In the genomic region with DNA sequence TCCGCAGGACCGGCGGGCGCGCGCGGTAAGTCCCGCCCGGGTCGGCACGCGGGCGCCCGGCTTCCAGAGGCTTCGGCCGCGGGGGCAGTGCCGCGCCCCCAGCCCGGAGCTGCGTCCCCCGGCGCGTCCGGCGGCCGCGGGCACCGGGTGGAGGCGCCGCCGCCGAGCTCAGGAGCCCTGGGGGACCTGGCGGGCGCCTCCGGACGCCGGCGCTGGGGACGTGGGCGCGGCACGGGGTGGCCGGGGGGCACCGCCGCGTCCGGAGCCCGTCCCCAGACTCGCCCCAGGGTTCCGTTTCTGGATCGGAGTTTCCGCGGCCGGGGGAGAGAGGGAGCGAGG, we compare ENCODE assay signal across 8 cellular contexts. TPM values are rescaled to one million over a fixed set of nuclear protein-coding genes. Genes with fewer than 3 reads are reported as not detected.
DNase-seq lines count a peak whose midpoint lies in the region; ATAC-seq and TF ChIP-seq lines count a peak whose summit lies in the region.

No MANE protein-coding gene starts in this region.

- H3K36me3 ChIP-seq in CD8-positive, alpha-beta memory T cell (ENCODE audit: insufficient read depth, low read length), result no peaks in the 10 kb centered on the region
- no peaks in the 10 kb centered on the region for H3K36me3 ChIP-seq in HUES64 (ENCODE audit: insufficient read depth, low read length)
- no peaks in the 10 kb centered on the region for H3K36me3 ChIP-seq in neural cell (ENCODE audit: insufficient read depth, low read length)

- H4K20me1 ChIP-seq in neural cell (ENCODE audit: insufficient read depth), result no peaks in the 10 kb centered on the region

- no peak for DNase-seq in CD8-positive, alpha-beta memory T cell
- DNase-seq in effector memory CD8-positive, alpha-beta T cell, result no peak
- DNase-seq in NCI-H128 (lab: John Stamatoyannopoulos, UW; ENCODE audit: unreplicated experiment) (no peak), cortex of kidney (lab: John Stamatoyannopoulos, UW) (no peak), hepatic stellate cell (ENCODE audit: low spot score) (no peak)

- no peaks in the 10 kb centered on the region for H3K9me2 ChIP-seq in neural cell (ENCODE audit: insufficient read depth, low read length)

- ATAC-seq in effector memory CD8-positive, alpha-beta T cell (replicated peaks), result peak; percentile 9
- ATAC-seq in GM21515 (IDR thresholded peaks at IDR 0.05; ENCODE audit: unreplicated experiment), result no peak

- under 1% methylated on average over 56 of the region's 56 CpGs for WGBS in HUES64

- CTCF ChIA-PET in CD8-positive, alpha-beta memory T cell (lab: Charles Lee), result interaction anchor here (0.9 to 1.0 kb wide), 2 partner anchors 61 to 208 kb away, joined by 3 read pairs; no protein-coding TSS in a partner anchor

- H3K79me2 ChIP-seq in neural cell (replicated peaks; ENCODE audit: insufficient read depth, low read length), result no peaks in the 10 kb centered on the region

- H3K4me1 Mint-ChIP-seq in CD8-positive, alpha-beta memory T cell, result peaks cover 17 to 42% (median 22%) of the 10 kb centered on the region in 3 donors
- peaks cover 11 to 14% of the 10 kb centered on the region in 2 donors for H3K4me1 Mint-ChIP-seq in effector memory CD8-positive, alpha-beta T cell (ENCODE audit: low read depth in 2 of 2)

- peaks cover 0 to 2% (median 0%) of the 10 kb centered on the region in 3 donors for H3K36me3 Mint-ChIP-seq in CD8-positive, alpha-beta memory T cell
- H3K36me3 Mint-ChIP-seq in effector memory CD8-positive, alpha-beta T cell (ENCODE audit: insufficient read depth), result peaks cover 18% of the 10 kb centered on the region

- no peak for TF ChIP-seq RAD21 in neural cell (conservative IDR thresholded peaks at IDR 0.05)

- no peak overlapping the region for H2AFZ ChIP-seq in neural cell (ENCODE audit: low read depth, low read length)

- H3K27ac Mint-ChIP-seq in CD8-positive, alpha-beta memory T cell, result peak overlapping the region in 2 of 8 donors; percentile 88 to 90
- peak overlapping the region; percentile 82 to 96 for H3K27ac Mint-ChIP-seq in effector memory CD8-positive, alpha-beta T cell

- no peak overlapping the region for H3K4me2 ChIP-seq in neural cell (ENCODE audit: low read length)

- H3K4me1 ChIP-seq in CD8-positive, alpha-beta memory T cell (ENCODE audit: insufficient read depth, low read length), result peaks cover 27% of the 10 kb centered on the region
- H3K4me1 ChIP-seq in HUES64 (ENCODE audit: insufficient read depth, low read length), result peaks cover 8% of the 10 kb centered on the region; the same call in 1 of the 2 replicates

- peak overlapping the region; percentile 61 for H3K9ac ChIP-seq in HUES64 (ENCODE audit: low read depth, low read length)
- H3K9ac ChIP-seq in neural cell (ENCODE audit: low read length), result peak overlapping the region; percentile 57

- peaks cover 19 to 23% of the 10 kb centered on the region in 2 donors for H3K27me3 Mint-ChIP-seq in CD8-positive, alpha-beta memory T cell
- peaks cover 23 to 61% of the 10 kb centered on the region in 2 donors for H3K27me3 Mint-ChIP-seq in effector memory CD8-positive, alpha-beta T cell

- TF ChIP-seq EP300 in neural cell (conservative IDR thresholded peaks at IDR 0.05; ENCODE audit: poor library complexity, severe bottlenecking), result no peak

- H3K27ac ChIP-seq in CD8-positive, alpha-beta memory T cell (ENCODE audit: low read depth, low read length), result no peak overlapping the region
- H3K27ac ChIP-seq in HUES64 (ENCODE audit: low read depth, low read length), result no peak overlapping the region
- no peak overlapping the region for H3K27ac ChIP-seq in neural cell (ENCODE audit: low read length)

- TF ChIP-seq CTCF in neural cell (IDR thresholded peaks at IDR 0.05; ENCODE audit: poor library complexity, severe bottlenecking), result no peak

- peak overlapping the region in 2 of 7 donors; percentile 92 to 98 for H3K4me3 Mint-ChIP-seq in CD8-positive, alpha-beta memory T cell
- peak overlapping the region; percentile 87 to 99 for H3K4me3 Mint-ChIP-seq in effector memory CD8-positive, alpha-beta T cell

- H3K27me3 ChIP-seq in CD8-positive, alpha-beta memory T cell (ENCODE audit: insufficient read depth, low read length, poor library complexity, severe bottlenecking), result peaks cover 6% of the 10 kb centered on the region
- H3K27me3 ChIP-seq in HUES64 (ENCODE audit: insufficient read depth, low read length) (peaks cover 56% of the 10 kb centered on the region), neural cell (ENCODE audit: insufficient read depth, low read depth, low read length) (peaks cover 34% of the 10 kb centered on the region)

- H3K4me3 ChIP-seq in CD8-positive, alpha-beta memory T cell (ENCODE audit: low read length), result peak overlapping the region; percentile 61
- peak overlapping the region; percentile 77 for H3K4me3 ChIP-seq in HUES64 (ENCODE audit: low read length)
- peak overlapping the region; percentile 67 for H3K4me3 ChIP-seq in neural cell (ENCODE audit: low read length)

- no peaks in the 10 kb centered on the region for H3K9me3 ChIP-seq in CD8-positive, alpha-beta memory T cell (ENCODE audit: low read length)
- H3K9me3 ChIP-seq in HUES64 (ENCODE audit: insufficient read depth, low read depth, low read length), result no peaks in the 10 kb centered on the region
- no peaks in the 10 kb centered on the region for H3K9me3 ChIP-seq in neural cell (ENCODE audit: low read length)

- no peaks in the 10 kb centered on the region for H3F3A ChIP-seq in neural cell (ENCODE audit: insufficient read depth, low read length, poor library complexity, severe bottlenecking)

- no peaks in the 10 kb centered on the region for H3K9me3 Mint-ChIP-seq in CD8-positive, alpha-beta memory T cell
- no peaks in the 10 kb centered on the region for H3K9me3 Mint-ChIP-seq in effector memory CD8-positive, alpha-beta T cell

- POLR2A ChIA-PET in CD8-positive, alpha-beta memory T cell (lab: Charles Lee), result interaction anchor here (2.0 kb wide), 1 partner anchor 47 kb away, joined by 22 read pairs; a partner anchor contains a TSS

TF ChIP-seq in neural cell, 6 proteins besides CTCF, POLR2A, EP300 and RAD21:
- TF ChIP-seq MXI1 (conservative IDR thresholded peaks at IDR 0.05; ENCODE audit: poor library complexity, severe bottlenecking), result no peak
- TF ChIP-seq POLR2AphosphoS5 (IDR thresholded peaks at IDR 0.05), result no peak
- TF ChIP-seq, protein P1, sequence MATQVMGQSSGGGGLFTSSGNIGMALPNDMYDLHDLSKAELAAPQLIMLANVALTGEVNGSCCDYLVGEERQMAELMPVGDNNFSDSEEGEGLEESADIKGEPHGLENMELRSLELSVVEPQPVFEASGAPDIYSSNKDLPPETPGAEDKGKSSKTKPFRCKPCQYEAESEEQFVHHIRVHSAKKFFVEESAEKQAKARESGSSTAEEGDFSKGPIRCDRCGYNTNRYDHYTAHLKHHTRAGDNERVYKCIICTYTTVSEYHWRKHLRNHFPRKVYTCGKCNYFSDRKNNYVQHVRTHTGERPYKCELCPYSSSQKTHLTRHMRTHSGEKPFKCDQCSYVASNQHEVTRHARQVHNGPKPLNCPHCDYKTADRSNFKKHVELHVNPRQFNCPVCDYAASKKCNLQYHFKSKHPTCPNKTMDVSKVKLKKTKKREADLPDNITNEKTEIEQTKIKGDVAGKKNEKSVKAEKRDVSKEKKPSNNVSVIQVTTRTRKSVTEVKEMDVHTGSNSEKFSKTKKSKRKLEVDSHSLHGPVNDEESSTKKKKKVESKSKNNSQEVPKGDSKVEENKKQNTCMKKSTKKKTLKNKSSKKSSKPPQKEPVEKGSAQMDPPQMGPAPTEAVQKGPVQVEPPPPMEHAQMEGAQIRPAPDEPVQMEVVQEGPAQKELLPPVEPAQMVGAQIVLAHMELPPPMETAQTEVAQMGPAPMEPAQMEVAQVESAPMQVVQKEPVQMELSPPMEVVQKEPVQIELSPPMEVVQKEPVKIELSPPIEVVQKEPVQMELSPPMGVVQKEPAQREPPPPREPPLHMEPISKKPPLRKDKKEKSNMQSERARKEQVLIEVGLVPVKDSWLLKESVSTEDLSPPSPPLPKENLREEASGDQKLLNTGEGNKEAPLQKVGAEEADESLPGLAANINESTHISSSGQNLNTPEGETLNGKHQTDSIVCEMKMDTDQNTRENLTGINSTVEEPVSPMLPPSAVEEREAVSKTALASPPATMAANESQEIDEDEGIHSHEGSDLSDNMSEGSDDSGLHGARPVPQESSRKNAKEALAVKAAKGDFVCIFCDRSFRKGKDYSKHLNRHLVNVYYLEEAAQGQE (IDR thresholded peaks at IDR 0.05; ENCODE audit: borderline replicate concordance), result no peak
- TF ChIP-seq SMC3 (conservative IDR thresholded peaks at IDR 0.05; ENCODE audit: poor library complexity), result no peak
- no peak for TF ChIP-seq EZH2 (IDR thresholded peaks at IDR 0.05; ENCODE audit: borderline replicate concordance, insufficient read depth, low read length, poor library complexity, severe bottlenecking)
- TF ChIP-seq TAF1 (IDR thresholded peaks at IDR 0.05; ENCODE audit: low read depth), result no peak

RNA-seq across cellular contexts. Expression of a gene that starts 0.3 kb away (rescaled TPM):
- total RNA-seq in CD8-positive, alpha-beta memory T cell, result 10 to 100 TPM; 35.6 to 36.3 TPM
- 8.1 TPM for polyA plus RNA-seq in CD8-positive, alpha-beta memory T cell
- polyA plus RNA-seq in HUES64 (2013, experiment 1 of 2), result 3.9 TPM
- 4.6 TPM for polyA plus RNA-seq in HUES64 (2013, experiment 2 of 2)
- 9.9 and 22.4 TPM in 2 replicates for polyA plus RNA-seq in neural cell
- 6.6 and 6.8 TPM in 2 replicates for polyA minus RNA-seq in neural cell

RNA-seq across cellular contexts. Expression of a gene that starts 20.3 kb away (rescaled TPM):
- not detected for total RNA-seq in CD8-positive, alpha-beta memory T cell
- polyA plus RNA-seq in CD8-positive, alpha-beta memory T cell, result not detected
- not detected for polyA plus RNA-seq in HUES64 (2013, experiment 1 of 2)
- polyA plus RNA-seq in HUES64 (2013, experiment 2 of 2), result 0.57 TPM
- polyA plus RNA-seq in neural cell, result not detected in 2 replicates
- polyA minus RNA-seq in neural cell, result not detected in 2 replicates
